ENCODE assay signal across 27 cellular contexts in the genomic region with DNA sequence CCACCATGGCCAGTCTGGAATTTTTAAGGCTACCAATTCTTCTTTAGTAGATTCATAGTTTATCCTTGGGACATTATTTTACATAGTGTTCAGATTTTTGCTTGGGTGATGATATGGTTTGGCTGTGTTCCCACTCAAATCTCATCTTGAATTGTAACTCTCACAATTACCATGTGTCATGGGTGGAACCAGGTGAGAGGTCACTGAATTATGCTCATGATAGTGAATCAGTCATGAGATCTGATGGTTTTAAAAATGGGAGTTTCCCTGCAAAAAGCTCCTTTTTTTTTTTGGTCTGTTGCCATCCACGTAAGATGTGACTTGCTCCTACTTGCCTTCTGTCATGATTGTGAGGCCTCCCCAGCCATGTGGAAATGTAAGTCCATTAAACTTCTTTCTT.
A peak's percentile ranks its signal among the peaks of the same experiment; 100 is the strongest.
DNase-seq lines count a peak whose midpoint lies in the region; ATAC-seq, FAIRE-seq and TF ChIP-seq lines count a peak whose summit lies in the region.
"Had no signal": no experiment of that assay in that cellular context is flagged by ENCODE, and none has a peak within 500 bp of the region (broad histone marks: within the 10 kb centered on the region; RNA-seq: fewer than 3 reads in every experiment).

No MANE protein-coding gene starts in this region.

- H3K27ac ChIP-seq in RWPE2 (ENCODE audit: poor library complexity, severe bottlenecking): no peak overlapping the region
- no peak overlapping the region for H3K27ac ChIP-seq in foreskin keratinocyte
- H3K27ac ChIP-seq: BLaER1 had no signal

- DNase-seq in RWPE2 (ENCODE audit: low spot score): no peak
- DNase-seq in WTC11 (ENCODE audit: low spot score): no peak
- DNase-seq in bronchial epithelial cell (ENCODE audit: low read depth): peak; percentile 51
- peak; percentile 6 to 41 for DNase-seq in foreskin keratinocyte
- no peak for DNase-seq in NOMO-1 treated with dmso at 0.1 percent for 144 hours (lab: John Stamatoyannopoulos, UW; ENCODE audit: unreplicated experiment)
- DNase-seq: 8988T; ACHN; BE2C; C1 segment of cervical spinal cord; CD4-positive, alpha-beta memory T cell; CD4-positive, CD25-positive, alpha-beta regulatory T cell; CD8-positive, alpha-beta memory T cell; COR-L47; DMS 273 treated with DMSO at 0.1 percent for 48 hours; DMS153; DMS53; DMS79; DND-41; EL; GDM1 had no signal

- H3K9me3 ChIP-seq in RWPE2 (ENCODE audit: severe bottlenecking): peaks cover 4% of the 10 kb centered on the region
- H3K9me3 ChIP-seq: BE2C had no signal

- peak overlapping the region; percentile 61; the same call in 1 of the 2 replicates for H3K27ac Mint-ChIP-seq in WTC11
- H3K27ac Mint-ChIP-seq: CD14-positive monocyte; CD4-positive, alpha-beta memory T cell; CD4-positive, CD25-positive, alpha-beta regulatory T cell; CD8-positive, alpha-beta memory T cell had no signal

- H3K9me3 Mint-ChIP-seq in WTC11: peaks cover 60% of the 10 kb centered on the region

- no peak overlapping the region for H3K4me3 ChIP-seq in RWPE2 (ENCODE audit: severe bottlenecking)
- no peak overlapping the region for H3K4me3 ChIP-seq in bronchial epithelial cell (ENCODE audit: low read depth, low read length)
- H3K4me3 ChIP-seq: BLaER1 had no signal

- H3K27me3 ChIP-seq in RWPE2 (ENCODE audit: insufficient read depth, poor library complexity, severe bottlenecking): no peaks in the 10 kb centered on the region
- H3K27me3 ChIP-seq in bronchial epithelial cell (ENCODE audit: control insufficient read depth, insufficient read depth, low read length): no peaks in the 10 kb centered on the region
- H3K27me3 ChIP-seq in foreskin keratinocyte: no peaks in the 10 kb centered on the region
- H3K27me3 ChIP-seq: BE2C, BLaER1 had no signal

- TF ChIP-seq CTCF in RWPE2 (IDR thresholded peaks at IDR 0.05; ENCODE audit: poor library complexity, severe bottlenecking) (no peak), WTC11 (IDR thresholded peaks at IDR 0.05) (no peak), bronchial epithelial cell (IDR thresholded peaks at IDR 0.05; ENCODE audit: insufficient read depth, low read length, severe bottlenecking) (no peak), foreskin keratinocyte (conservative IDR thresholded peaks at IDR 0.05) (no peak)

- H3K27me3 Mint-ChIP-seq in WTC11 (ENCODE audit: low read depth): no peaks in the 10 kb centered on the region
- H3K27me3 Mint-ChIP-seq: CD4-positive, alpha-beta memory T cell; CD4-positive, CD25-positive, alpha-beta regulatory T cell; CD8-positive, alpha-beta memory T cell had no signal

- FAIRE-seq in bronchial epithelial cell (lab: Jason Lieb, UNC): no peak
- FAIRE-seq: A204.1, GM12891, GM18507 had no signal

- H3K4me1 Mint-ChIP-seq in WTC11: peaks cover 14% of the 10 kb centered on the region
- H3K4me1 Mint-ChIP-seq: CD14-positive monocyte; CD4-positive, alpha-beta memory T cell; CD4-positive, CD25-positive, alpha-beta regulatory T cell; CD8-positive, alpha-beta memory T cell had no signal

- H3K36me3 ChIP-seq in RWPE2 (ENCODE audit: low read depth): no peaks in the 10 kb centered on the region
- H3K36me3 ChIP-seq in bronchial epithelial cell (ENCODE audit: control insufficient read depth, insufficient read depth, low read length): no peaks in the 10 kb centered on the region
- H3K36me3 ChIP-seq: BE2C, BLaER1 had no signal

- H3K4me1 ChIP-seq in RWPE2 (ENCODE audit: insufficient read depth, poor library complexity, severe bottlenecking) (no peaks in the 10 kb centered on the region), foreskin keratinocyte (no peaks in the 10 kb centered on the region)
- H3K4me1 ChIP-seq: BE2C, BLaER1 had no signal

- peak; percentile 52 for ATAC-seq in RWPE2 (ENCODE audit: low read depth)
- ATAC-seq in WTC11: no peak
- no peak for ATAC-seq in foreskin keratinocyte
- ATAC-seq in GM18505 (IDR thresholded peaks at IDR 0.05; ENCODE audit: unreplicated experiment): no peak
- ATAC-seq in HG03025 (IDR thresholded peaks at IDR 0.05; ENCODE audit: low FRiP score, unreplicated experiment): no peak

- no peak for TF ChIP-seq POLR2A in GM18505 (IDR thresholded peaks at IDR 0.05; ENCODE audit: borderline replicate concordance, extremely low read depth, insufficient read depth, insufficient read length)

- CTCF ChIA-PET in WTC11 (lab: Charles Lee): interaction anchor here (1.5 kb wide), 1 partner anchor 1177 kb away, joined by 3 read pairs; no protein-coding TSS in a partner anchor

- H3K4me3 Mint-ChIP-seq in WTC11: no peak overlapping the region
- H3K4me3 Mint-ChIP-seq: CD14-positive monocyte; CD4-positive, alpha-beta memory T cell; CD4-positive, CD25-positive, alpha-beta regulatory T cell had no signal

- peaks cover 58% of the 10 kb centered on the region for H3K36me3 Mint-ChIP-seq in WTC11
- H3K36me3 Mint-ChIP-seq: CD14-positive monocyte; CD4-positive, alpha-beta memory T cell; CD4-positive, CD25-positive, alpha-beta regulatory T cell; CD8-positive, alpha-beta memory T cell had no signal

- POLR2A ChIA-PET in WTC11 (lab: Charles Lee): no interaction called here

TF ChIP-seq in WTC11, 78 proteins besides CTCF, POLR2A, EP300 and RAD21:
- TF ChIP-seq SOX15 (CRISPR knock-in tag; IDR thresholded peaks at IDR 0.05) (no peak), ZNF532 (CRISPR knock-in tag; IDR thresholded peaks at IDR 0.05; ENCODE audit: borderline replicate concordance) (no peak), ZNF121 (CRISPR knock-in tag; IDR thresholded peaks at IDR 0.05) (no peak), ZBTB21 (CRISPR knock-in tag; IDR thresholded peaks at IDR 0.05; ENCODE audit: borderline replicate concordance) (no peak), MAX (CRISPR knock-in tag; IDR thresholded peaks at IDR 0.05) (no peak), FOXP1 (CRISPR knock-in tag; IDR thresholded peaks at IDR 0.05; ENCODE audit: borderline replicate concordance) (no peak)

Comparison
In these comparisons a context has a peak if more than half of its experiments do, and no peak if none do; other contexts are left out.
1. DNase-seq: peak in bronchial epithelial cell (single experiment) and foreskin keratinocyte (2 of 2); none in RWPE2 (single experiment), WTC11 (single experiment) and NOMO-1 treated with dmso at 0.1 percent for 144 hours (single experiment).